8 cellular contexts compared by ENCODE assay signal in the genomic region with DNA sequence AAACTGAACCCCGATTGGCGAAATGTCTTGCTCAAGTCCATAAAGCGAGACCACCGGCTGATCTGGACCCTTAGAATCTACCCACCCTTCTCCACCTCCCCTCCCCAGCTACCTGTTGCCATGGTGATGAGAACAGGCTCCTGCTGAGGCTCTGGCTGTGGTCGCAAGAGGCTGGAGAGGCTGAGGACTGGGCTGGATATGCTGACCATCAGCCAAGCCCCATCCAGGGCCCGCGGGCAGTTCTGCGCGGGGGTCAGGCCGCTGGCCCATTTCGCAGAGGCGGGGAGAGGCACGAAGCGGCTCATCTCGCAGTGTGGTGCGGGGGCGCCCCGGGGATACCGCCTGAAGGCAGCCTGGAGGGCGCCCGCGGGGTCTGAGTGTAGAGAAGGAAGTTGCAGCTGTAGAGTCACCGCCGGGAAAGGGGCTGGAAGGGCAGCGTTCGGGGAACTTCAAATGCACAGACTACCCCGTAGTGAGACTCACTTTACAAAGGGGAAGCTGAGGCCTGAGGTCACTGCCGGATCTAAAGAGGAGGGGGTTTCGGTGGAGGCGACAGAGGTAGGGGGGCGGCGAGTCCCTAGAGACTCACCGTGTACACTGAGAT. TPM values are rescaled to one million over a fixed set of nuclear protein-coding genes. Genes with fewer than 3 reads are reported as not detected.
DNase-seq lines count a peak whose midpoint lies in the region; TF ChIP-seq lines count a peak whose summit lies in the region.

No MANE protein-coding gene starts in this region.

- peak overlapping the region; percentile 74 to 79 for H3K4me3 ChIP-seq in neuronal stem cell (ENCODE audit: low read length in 2 of 2)

- H3K36me3 Mint-ChIP-seq in HFFc6 (ENCODE audit: low read depth), result peaks cover 19% of the 10 kb centered on the region
- peaks cover 37% of the 10 kb centered on the region for H3K36me3 Mint-ChIP-seq in activated naive CD4-positive, alpha-beta T cell treated with anti-CD3 and anti-CD28 coated beads for 36 hours (ENCODE audit: low read depth)

- peaks cover 43% of the 10 kb centered on the region for H3K4me1 Mint-ChIP-seq in HFFc6 (ENCODE audit: low read depth)
- peaks cover 61% of the 10 kb centered on the region for H3K4me1 Mint-ChIP-seq in activated naive CD4-positive, alpha-beta T cell treated with anti-CD3 and anti-CD28 coated beads for 36 hours (ENCODE audit: low read depth)

- H3K4me3 Mint-ChIP-seq in HFFc6, result peak overlapping the region; percentile 98
- H3K4me3 Mint-ChIP-seq in activated naive CD4-positive, alpha-beta T cell treated with anti-CD3 and anti-CD28 coated beads for 36 hours, result peak overlapping the region; percentile 99

- H3K9me3 Mint-ChIP-seq in HFFc6, result no peaks in the 10 kb centered on the region
- no peaks in the 10 kb centered on the region for H3K9me3 Mint-ChIP-seq in activated naive CD4-positive, alpha-beta T cell treated with anti-CD3 and anti-CD28 coated beads for 36 hours

- H4K91ac ChIP-seq in neuronal stem cell (ENCODE audit: low read depth, low read length, poor library complexity), result no peak overlapping the region

- peaks cover 0 to 16% (median 0%) of the 10 kb centered on the region in 3 experiments for H3K27me3 ChIP-seq in neuronal stem cell (ENCODE audit: control insufficient read depth in 3 of 3, insufficient read depth in 3 of 3, low read depth in 1 of 3, low read length in 3 of 3)

- H3K27ac Mint-ChIP-seq in HFFc6, result peak overlapping the region; percentile 98
- H3K27ac Mint-ChIP-seq in activated naive CD4-positive, alpha-beta T cell treated with anti-CD3 and anti-CD28 coated beads for 36 hours, result peak overlapping the region; percentile 99

- peaks cover 3% of the 10 kb centered on the region for H3K79me1 ChIP-seq in neuronal stem cell (ENCODE audit: low read depth, low read length)

- H2BK120ac ChIP-seq in neuronal stem cell (ENCODE audit: low read depth, low read length), result peak overlapping the region; percentile 56

- no peak overlapping the region for H2BK12ac ChIP-seq in neuronal stem cell (ENCODE audit: low read length)

- peaks cover 5 to 18% of the 10 kb centered on the region in 2 donors for H3K36me3 ChIP-seq in neuronal stem cell (replicated peaks in 1 of 2; ENCODE audit: control insufficient read depth in 2 of 2, insufficient read depth in 2 of 2, low read length in 2 of 2)

- H2AFZ ChIP-seq in neuronal stem cell (ENCODE audit: low read length), result peak overlapping the region; percentile 83

- intact Hi-C loops in activated naive CD4-positive, alpha-beta T cell treated with anti-CD3 and anti-CD28 coated beads for 36 hours (cut with micrococcal nuclease), result loop anchor here (2.0 to 10.0 kb wide), 4 partner anchors 106 to 468 kb away; a partner anchor contains a TSS

- H3K9ac ChIP-seq in neuronal stem cell (ENCODE audit: low read depth, low read length, poor library complexity), result peak overlapping the region; percentile 97

- no peaks in the 10 kb centered on the region for H3K9me3 ChIP-seq in neuronal stem cell (replicated peaks in 1 of 2; ENCODE audit: control insufficient read depth in 2 of 2, insufficient read depth in 1 of 2, low read depth in 1 of 2, low read length in 2 of 2)

- H3K27me3 Mint-ChIP-seq in HFFc6 (ENCODE audit: insufficient read depth), result peaks cover 5% of the 10 kb centered on the region
- no peaks in the 10 kb centered on the region for H3K27me3 Mint-ChIP-seq in activated naive CD4-positive, alpha-beta T cell treated with anti-CD3 and anti-CD28 coated beads for 36 hours (ENCODE audit: low read depth)

- H3K14ac ChIP-seq in neuronal stem cell (ENCODE audit: low read length), result peak overlapping the region; percentile 59

- H3K4ac ChIP-seq in neuronal stem cell (ENCODE audit: low read length), result no peak overlapping the region

- peak overlapping the region; percentile 76 for H2BK15ac ChIP-seq in neuronal stem cell (ENCODE audit: low read length)

- peak overlapping the region; percentile 12 for H3K27ac ChIP-seq in neuronal stem cell (replicated peaks; ENCODE audit: low read length)

- peak overlapping the region; percentile 82 for H2AK5ac ChIP-seq in neuronal stem cell (ENCODE audit: low read depth, low read length)

- peak overlapping the region; percentile 92 for H3K4me2 ChIP-seq in neuronal stem cell (ENCODE audit: insufficient read depth, low read length, poor library complexity, severe bottlenecking)

- DNase-seq in COLO668 (lab: John Stamatoyannopoulos, UW; ENCODE audit: unreplicated experiment) (peak; percentile 28), HFFc6 (no peak), NOMO-1 (lab: John Stamatoyannopoulos, UW; ENCODE audit: unreplicated experiment in 2 of 2) (peak; percentile 55 to 58), germinal center (ENCODE audit: low spot score) (peak; percentile 70), neuronal stem cell (ENCODE audit: low spot score) (no peak), NCI-H1930 (lab: John Stamatoyannopoulos, UW) (no peak), activated gamma-delta T cell (lab: John Stamatoyannopoulos, UW) (no peak)
- peak; percentile 77 for DNase-seq in activated naive CD4-positive, alpha-beta T cell treated with anti-CD3 and anti-CD28 coated beads for 36 hours

- CTCF ChIA-PET in activated naive CD4-positive, alpha-beta T cell treated with anti-CD3 and anti-CD28 coated beads for 36 hours (lab: Charles Lee), result interaction anchor here (0.6 to 3.2 kb wide), 5 partner anchors 24 to 118 kb away, joined by 3 to 29 read pairs (median 6); a partner anchor contains a TSS

- peak overlapping the region; percentile 85 for H2BK5ac ChIP-seq in neuronal stem cell (ENCODE audit: low read length)

- WGBS in neuronal stem cell (ENCODE audit: extremely low coverage in 2 of 2, insufficient read length in 2 of 2, insufficient replicate concordance in 1 of 2), 2 donors, result no CpG with 5 or more reads among the region's 33 CpGs

- peak overlapping the region; percentile 95 for H3K23ac ChIP-seq in neuronal stem cell (ENCODE audit: low read depth, low read length, poor library complexity)

- peaks cover 18 to 24% of the 10 kb centered on the region in 2 donors for H3K4me1 ChIP-seq in neuronal stem cell (ENCODE audit: control insufficient read depth in 2 of 2, insufficient read depth in 1 of 2, low read depth in 1 of 2, low read length in 2 of 2)

- no peak overlapping the region for H4K8ac ChIP-seq in neuronal stem cell (ENCODE audit: low read depth, low read length)

- no peak for TF ChIP-seq CTCF in HFFc6 (IDR thresholded peaks at IDR 0.05)

- peak overlapping the region; percentile 98 for H3K18ac ChIP-seq in neuronal stem cell (ENCODE audit: low read length)

RNA-seq across cellular contexts. Expression of a gene that starts 0.7 kb away (rescaled TPM):
- total RNA-seq in HFFc6 (2021; fragmentation: NEBNext Ultra II Directional; extraction: Animal tissue kit (Norgen Biotek cat#: 25700)), result 100 to 1,000 TPM in 5 of 6 experiments, 10 to 100 TPM in 1; 88.7 to 118 (median 104) TPM
- 100 to 1,000 TPM; 184 TPM for total RNA-seq in activated naive CD4-positive, alpha-beta T cell treated with anti-CD3 and anti-CD28 coated beads for 36 hours
- polyA plus RNA-seq in neuronal stem cell (2013, experiment 1 of 2), result 12.5 TPM
- 13.2 TPM for polyA plus RNA-seq in neuronal stem cell (2013, experiment 2 of 2)

RNA-seq across cellular contexts. Expression of a gene that starts 4.3 kb away (rescaled TPM):
- 10 to 100 TPM; 15.2 to 19.9 (median 17.0) TPM for total RNA-seq in HFFc6 (2021; fragmentation: NEBNext Ultra II Directional; extraction: Animal tissue kit (Norgen Biotek cat#: 25700))
- 1 to 10 TPM; 8.8 to 9.0 TPM for total RNA-seq in activated naive CD4-positive, alpha-beta T cell treated with anti-CD3 and anti-CD28 coated beads for 36 hours
- 18.2 TPM for polyA plus RNA-seq in neuronal stem cell (2013, experiment 1 of 2)
- 17.1 TPM for polyA plus RNA-seq in neuronal stem cell (2013, experiment 2 of 2)

RNA-seq across cellular contexts. Expression of a gene that starts 9.6 kb away (rescaled TPM):
- total RNA-seq in HFFc6 (2021; fragmentation: NEBNext Ultra II Directional; extraction: Animal tissue kit (Norgen Biotek cat#: 25700)), result 10 to 100 TPM; 44.9 to 53.2 (median 50.4) TPM
- total RNA-seq in activated naive CD4-positive, alpha-beta T cell treated with anti-CD3 and anti-CD28 coated beads for 36 hours, result 10 to 100 TPM; 48.1 to 55.1 TPM
- polyA plus RNA-seq in neuronal stem cell (2013, experiment 1 of 2), result 40.8 TPM
- polyA plus RNA-seq in neuronal stem cell (2013, experiment 2 of 2), result 39.2 TPM

RNA-seq across cellular contexts. Expression of a gene that starts 14.5 kb away (rescaled TPM):
- total RNA-seq in HFFc6 (2021; fragmentation: NEBNext Ultra II Directional; extraction: Animal tissue kit (Norgen Biotek cat#: 25700)), result 10 to 100 TPM; 26.7 to 31.6 (median 27.9) TPM
- 10 to 100 TPM; 23.8 to 27.8 TPM for total RNA-seq in activated naive CD4-positive, alpha-beta T cell treated with anti-CD3 and anti-CD28 coated beads for 36 hours
- polyA plus RNA-seq in neuronal stem cell (2013, experiment 1 of 2), result 56.5 TPM
- 55.4 TPM for polyA plus RNA-seq in neuronal stem cell (2013, experiment 2 of 2)

RNA-seq across cellular contexts. Expression of a gene that starts 23.8 kb away (rescaled TPM):
- total RNA-seq in HFFc6 (2021; fragmentation: NEBNext Ultra II Directional; extraction: Animal tissue kit (Norgen Biotek cat#: 25700)), result 10 to 100 TPM; 52.1 to 73.7 (median 69.7) TPM
- 10 to 100 TPM; 67.9 to 81.3 TPM for total RNA-seq in activated naive CD4-positive, alpha-beta T cell treated with anti-CD3 and anti-CD28 coated beads for 36 hours
- polyA plus RNA-seq in neuronal stem cell (2013, experiment 1 of 2), result 63.9 TPM
- polyA plus RNA-seq in neuronal stem cell (2013, experiment 2 of 2), result 63.8 TPM

Comparison
In these comparisons a context has a peak if more than half of its experiments do, and no peak if none do; other contexts are left out.
1. DNase-seq: peak in COLO668 (single experiment), NOMO-1 (2 of 2), activated naive CD4-positive, alpha-beta T cell treated with anti-CD3 and anti-CD28 coated beads for 36 hours (single experiment) and germinal center (single experiment); none in HFFc6 (single experiment), neuronal stem cell (single experiment), NCI-H1930 (0 of 2) and activated gamma-delta T cell (single experiment).